ENCODE assay signal across 11 cellular contexts in the genomic region with DNA sequence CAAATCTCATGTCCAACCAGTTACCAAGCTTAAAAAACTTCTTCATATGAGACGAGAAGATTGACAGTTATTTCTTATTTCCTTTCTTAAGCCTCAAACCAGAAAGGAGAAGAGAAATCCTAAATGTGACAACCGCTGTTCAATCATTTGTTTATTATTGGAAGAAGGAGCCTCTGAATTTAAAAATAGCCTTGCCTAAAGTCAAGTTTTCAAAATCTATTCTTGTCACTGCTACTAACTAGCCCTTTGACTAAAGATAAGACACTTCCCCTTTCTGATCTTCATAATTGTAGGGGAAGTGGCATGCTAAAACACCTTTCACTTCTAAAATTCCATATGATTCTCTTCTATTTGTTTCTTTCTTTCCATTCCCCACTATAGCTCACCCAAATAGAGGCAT.
DNase-seq lines count a peak whose midpoint lies in the region; ATAC-seq and TF ChIP-seq lines count a peak whose summit lies in the region.
"Had no signal": no experiment of that assay in that cellular context is flagged by ENCODE, and none has a peak within 500 bp of the region (broad histone marks: within the 10 kb centered on the region; RNA-seq: fewer than 3 reads in every experiment).

No MANE protein-coding gene starts in this region.

- TF ChIP-seq POLR2A in thyroid gland (IDR thresholded peaks at IDR 0.05) = no peak

- in situ Hi-C loops in GM13977 (cut with MboI; ENCODE audit: low pct_unique_long_range_greater_than_20kb, low sequenced_read_pairs, unreplicated experiment) = no loop called here

- H3K27ac ChIP-seq in thyroid gland = no peak overlapping the region

- H3K9me3 ChIP-seq in thyroid gland = no peaks in the 10 kb centered on the region
- no peaks in the 10 kb centered on the region for H3K9me3 ChIP-seq in mucosa of descending colon

- WGBS in thyroid gland, 2 donors = 84 to 87% methylated on average over 2 of the region's 2 CpGs

- no peaks in the 10 kb centered on the region for H3K4me1 ChIP-seq in thyroid gland
- no peaks in the 10 kb centered on the region for H3K4me1 ChIP-seq in mucosa of descending colon (ENCODE audit: low read depth)

- intact Hi-C loops in thyroid gland (cut with DNase I) = no loop called here
- intact Hi-C loops in mucosa of descending colon (cut with DNase I, micrococcal nuclease) = no loop called here

- no peak for TF ChIP-seq CTCF in GM13977 (IDR thresholded peaks at IDR 0.05; ENCODE audit: extremely low read depth, insufficient read depth, missing control alignments)
- TF ChIP-seq CTCF in thyroid gland (IDR thresholded peaks at IDR 0.05) = no peak
- TF ChIP-seq CTCF in mucosa of descending colon (IDR thresholded peaks at IDR 0.05) = no peak

- DNase-seq in GM13977 (ENCODE audit: low spot score) = peak; percentile 4
- DNase-seq in RPMI8226 = peak; percentile 16
- no peak for DNase-seq in thyroid gland
- DNase-seq in mucosa of gallbladder (ENCODE audit: low spot score) = no peak
- DNase-seq in NCI-H128 (lab: John Stamatoyannopoulos, UW; ENCODE audit: unreplicated experiment) = no peak
- DNase-seq in mucosa of descending colon = no peak
- DNase-seq: activated gamma-delta T cell, midbrain, NCI-H510A had no signal

- no peaks in the 10 kb centered on the region for H3K36me3 ChIP-seq in thyroid gland
- H3K36me3 ChIP-seq in mucosa of descending colon (ENCODE audit: low read depth) = no peaks in the 10 kb centered on the region

- H3K4me3 ChIP-seq in thyroid gland (replicated peaks in 1 of 3) (no peak overlapping the region), mucosa of descending colon (no peak overlapping the region)

- ATAC-seq in GM21447 (IDR thresholded peaks at IDR 0.05; ENCODE audit: unreplicated experiment) = peak; percentile 89
- peak; percentile 85 for ATAC-seq in HG03175 (IDR thresholded peaks at IDR 0.05; ENCODE audit: unreplicated experiment)
- no peak for ATAC-seq in mucosa of descending colon

- H3K27me3 ChIP-seq in thyroid gland = no peaks in the 10 kb centered on the region

Comparison
In these comparisons a context has a peak if more than half of its experiments do, and no peak if none do; other contexts are left out.
1. DNase-seq: peak in GM13977 (single experiment) and RPMI8226 (single experiment); none in thyroid gland (0 of 2), mucosa of gallbladder (single experiment), NCI-H128 (single experiment) and mucosa of descending colon (0 of 3).